ENCODE assay signal across 25 cellular contexts in the genomic region with DNA sequence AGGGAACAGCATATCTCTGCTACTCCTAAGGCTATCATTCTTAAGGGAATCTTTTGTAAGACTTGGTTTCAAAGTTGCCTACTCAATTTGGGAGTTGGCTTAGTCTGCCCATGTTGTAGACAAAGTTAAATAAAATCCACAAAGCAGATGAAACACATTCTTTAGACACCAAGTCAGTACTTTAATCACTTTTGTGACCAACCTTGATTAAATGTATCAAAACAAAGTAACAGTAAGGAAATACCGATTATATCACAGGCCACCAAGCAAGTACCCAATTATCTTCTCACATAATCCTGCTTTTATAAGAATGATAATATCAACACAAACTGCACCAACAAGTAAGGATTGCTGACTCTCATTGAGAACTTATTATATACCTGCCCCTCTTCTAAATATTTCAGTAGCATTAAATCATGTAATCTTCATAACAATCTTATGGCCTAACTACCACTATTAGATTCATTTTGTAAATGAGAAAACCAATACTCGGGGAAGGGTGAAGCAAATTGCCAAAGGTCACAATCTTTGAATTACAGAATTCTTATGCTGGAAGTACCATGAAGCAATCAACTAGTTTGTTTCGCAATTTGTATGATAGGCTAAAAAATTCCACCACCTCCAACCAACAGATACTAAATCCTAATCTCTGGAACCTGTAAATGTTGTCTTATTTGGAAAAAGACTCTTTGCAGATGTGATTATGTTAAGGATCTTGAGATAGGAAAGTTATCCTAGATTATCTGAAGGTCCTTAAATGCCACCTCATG. TPM values are rescaled to one million over a fixed set of nuclear protein-coding genes. Genes with fewer than 3 reads are reported as not detected.
DNase-seq lines count a peak whose midpoint lies in the region; ATAC-seq and TF ChIP-seq lines count a peak whose summit lies in the region.
"Had no signal": no experiment of that assay in that cellular context is flagged by ENCODE, and none has a peak within 500 bp of the region (broad histone marks: within the 10 kb centered on the region; RNA-seq: fewer than 3 reads in every experiment).

No MANE protein-coding gene starts in this region.

- H3K27ac ChIP-seq in mammary epithelial cell (ENCODE audit: insufficient read depth, low read depth, low read length) (no peak overlapping the region), subcutaneous abdominal adipose tissue (ENCODE audit: low read depth, low read length) (peak overlapping the region; percentile 34), caudate nucleus (ENCODE audit: low read depth, low read length) (no peak overlapping the region)
- H3K27ac ChIP-seq: BLaER1 had no signal

- no peaks in the 10 kb centered on the region for H3K27me3 Mint-ChIP-seq in MCF 10A (ENCODE audit: insufficient read depth, unreplicated experiment)
- H3K27me3 Mint-ChIP-seq: CD4-positive, CD25-positive, alpha-beta regulatory T cell had no signal

- H3K4me1 ChIP-seq in mammary epithelial cell (ENCODE audit: insufficient read depth, low read length) (no peaks in the 10 kb centered on the region), subcutaneous abdominal adipose tissue (ENCODE audit: control insufficient read depth in 5 of 5, insufficient read depth in 5 of 5, low read length in 5 of 5) (peaks cover 0 to 7% (median 0%) of the 10 kb centered on the region in 5 donors)
- H3K4me1 ChIP-seq: BLaER1 had no signal

- TF ChIP-seq CTCF in MCF 10A (IDR thresholded peaks at IDR 0.05; ENCODE audit: unreplicated experiment) (no peak), mammary epithelial cell (conservative IDR thresholded peaks at IDR 0.05 in 1 of 2, IDR thresholded peaks at IDR 0.05 in 1 of 2; ENCODE audit: extremely low read depth in 1 of 2, insufficient read depth in 1 of 2, low read depth in 1 of 2, low read length in 2 of 2) (no peak), epithelial cell of esophagus (IDR thresholded peaks at IDR 0.05; ENCODE audit: insufficient read depth, low read depth, low read length, missing control alignments) (no peak)

- H3K9me3 Mint-ChIP-seq in MCF 10A (ENCODE audit: unreplicated experiment): no peaks in the 10 kb centered on the region

- intact Hi-C loops in MCF 10A (cut with micrococcal nuclease) (no loop called here), mammary epithelial cell (cut with micrococcal nuclease) (no loop called here)

- H3K4me1 Mint-ChIP-seq in MCF 10A (ENCODE audit: insufficient read depth, unreplicated experiment): peaks cover 8% of the 10 kb centered on the region
- H3K4me1 Mint-ChIP-seq: CD4-positive, CD25-positive, alpha-beta regulatory T cell had no signal

- no TSS peak for BruUV-seq in MCF 10A (replicated peaks; lab: Mats Ljungman, UMichigan)
- BruUV-seq in mammary epithelial cell (replicated peaks; lab: Mats Ljungman, UMichigan): no TSS peak

- WGBS in mammary epithelial cell (ENCODE audit: low coverage, missing lambda C conversion rate): 63% methylated on average over 3 of the region's 3 CpGs

- no peak overlapping the region for H2AFZ ChIP-seq in mammary epithelial cell (ENCODE audit: low read depth, low read length)

- CTCF ChIA-PET in MCF 10A (lab: Yijun Ruan, JAX): interaction anchor here (0.6 kb wide), 1 partner anchor 773 kb away, joined by 3 read pairs; no protein-coding TSS in a partner anchor
- CTCF ChIA-PET in mammary epithelial cell (lab: Charles Lee; ENCODE audit: low non-redundant PET): no interaction called here

- H3K9me3 ChIP-seq in mammary epithelial cell (replicated peaks; ENCODE audit: insufficient read depth, low read length) (no peaks in the 10 kb centered on the region), subcutaneous abdominal adipose tissue (ENCODE audit: control insufficient read depth in 5 of 5, low read length in 5 of 5) (peaks cover 0 to 13% (median 4%) of the 10 kb centered on the region in 5 donors)

- H3K9ac ChIP-seq in mammary epithelial cell (ENCODE audit: insufficient read depth, low read length) (no peak overlapping the region), subcutaneous abdominal adipose tissue (ENCODE audit: low read length in 5 of 5) (no peak overlapping the region)
- H3K9ac ChIP-seq: BLaER1 had no signal

- no peak for ATAC-seq in HG03196 (IDR thresholded peaks at IDR 0.05; ENCODE audit: unreplicated experiment)

- no peak for DNase-seq in MCF 10A (ENCODE audit: unreplicated experiment)
- DNase-seq in mammary epithelial cell: no peak
- peak; percentile 53 for DNase-seq in amniotic epithelial cell (ENCODE audit: low read depth)
- DNase-seq in epithelial cell of esophagus (ENCODE audit: low read depth): peak; percentile 5
- no peak for DNase-seq in caudate nucleus (lab: John Stamatoyannopoulos, UW)
- DNase-seq in stimulated activated naive CD4-positive, alpha-beta T cell treated with Interleukin-2 at 50 U/mL for 16 hours (lab: John Stamatoyannopoulos, UW): no peak
- DNase-seq: 8988T; CD4-positive, CD25-positive, alpha-beta regulatory T cell; COR-L47; DMS53; H7; KBM-7; MM.1S; NCI-H1092; NCI-H1417 treated with DMSO at 0.1 percent for 48 hours; NCI-H1694 treated with DMSO at 0.1 percent for 48 hours; NCI-H2081; NCI-H2227 treated with DMSO at 0.1 percent for 48 hours; NCI-H510A; NCI-H69; Right ventricle myocardium superior; RPMI8226 had no signal

- no peaks in the 10 kb centered on the region for H3K79me2 ChIP-seq in mammary epithelial cell (ENCODE audit: insufficient read depth, low read length)

- H3K36me3 Mint-ChIP-seq in MCF 10A (ENCODE audit: insufficient read depth, unreplicated experiment): no peaks in the 10 kb centered on the region
- H3K36me3 Mint-ChIP-seq: CD4-positive, CD25-positive, alpha-beta regulatory T cell had no signal

- no peaks in the 10 kb centered on the region for H4K20me1 ChIP-seq in mammary epithelial cell (ENCODE audit: insufficient read depth, low read length)
- H4K20me1 ChIP-seq: BLaER1 had no signal

- dilution Hi-C loops in mammary epithelial cell (cut with HindIII; ENCODE audit: low sequenced_read_pairs): no loop called here

- H3K4me3 Mint-ChIP-seq in MCF 10A (ENCODE audit: unreplicated experiment): no peak overlapping the region
- H3K4me3 Mint-ChIP-seq: CD4-positive, CD25-positive, alpha-beta regulatory T cell had no signal

- in situ Hi-C loops in mammary epithelial cell (cut with MboI; ENCODE audit: low sequenced_read_pairs in 2 of 2): loop anchor here (25.0 kb wide), 2 partner anchors 363 to 613 kb away; no protein-coding TSS in a partner anchor

- H3K4me3 ChIP-seq in mammary epithelial cell (replicated peaks in 1 of 3; ENCODE audit: insufficient read depth in 1 of 3, low read depth in 2 of 3, low read length in 3 of 3) (no peak overlapping the region), epithelial cell of esophagus (ENCODE audit: low read length) (no peak overlapping the region), subcutaneous abdominal adipose tissue (ENCODE audit: low read depth in 1 of 5, low read length in 5 of 5) (no peak overlapping the region)
- H3K4me3 ChIP-seq: BLaER1 had no signal

- peak overlapping the region; percentile 4 for H3K27ac Mint-ChIP-seq in MCF 10A (ENCODE audit: low read depth, unreplicated experiment)
- H3K27ac Mint-ChIP-seq: CD4-positive, CD25-positive, alpha-beta regulatory T cell had no signal

- POLR2A ChIA-PET in MCF 10A (lab: Yijun Ruan, JAX): no interaction called here

- H3K27me3 ChIP-seq in mammary epithelial cell (ENCODE audit: insufficient read depth, low read length): no peaks in the 10 kb centered on the region
- H3K27me3 ChIP-seq in subcutaneous abdominal adipose tissue (ENCODE audit: control insufficient read depth in 5 of 5, insufficient read depth in 4 of 5, low read length in 5 of 5): no peaks in the 10 kb centered on the region
- H3K27me3 ChIP-seq: BLaER1 had no signal

- H3K4me2 ChIP-seq in mammary epithelial cell (ENCODE audit: insufficient read depth, low read depth, low read length): no peak overlapping the region
- H3K4me2 ChIP-seq: BLaER1 had no signal

- H3K36me3 ChIP-seq in mammary epithelial cell (ENCODE audit: insufficient read depth, low read length) (no peaks in the 10 kb centered on the region), subcutaneous abdominal adipose tissue (ENCODE audit: control insufficient read depth in 5 of 5, insufficient read depth in 5 of 5, low read length in 5 of 5) (no peaks in the 10 kb centered on the region)
- H3K36me3 ChIP-seq: BLaER1 had no signal

RNA-seq across cellular contexts. Expression of a gene that starts 12.6 kb away (rescaled TPM):
- total RNA-seq in MCF 10A (2022) (0.07 and 0.26 TPM in 2 replicates), mammary epithelial cell (1 to 10 TPM in 1 of 2 donors, under 1 TPM in 1; 0.09 to 1.5 TPM)
- 0.05 TPM for polyA plus RNA-seq in mammary epithelial cell
- polyA minus RNA-seq in mammary epithelial cell: not detected
- total RNA-seq: CD4-positive, CD25-positive, alpha-beta regulatory T cell; H7 had no signal
- polyA plus RNA-seq: CD4-positive, CD25-positive, alpha-beta regulatory T cell had no signal

Comparison
In these comparisons a context has a peak if more than half of its experiments do, and no peak if none do; other contexts are left out.
1. DNase-seq: peak in amniotic epithelial cell (single experiment) and epithelial cell of esophagus (single experiment); none in MCF 10A (single experiment), mammary epithelial cell (single experiment), caudate nucleus (0 of 61) and stimulated activated naive CD4-positive, alpha-beta T cell treated with Interleukin-2 at 50 U/mL for 16 hours (single experiment).